In the genomic region with DNA sequence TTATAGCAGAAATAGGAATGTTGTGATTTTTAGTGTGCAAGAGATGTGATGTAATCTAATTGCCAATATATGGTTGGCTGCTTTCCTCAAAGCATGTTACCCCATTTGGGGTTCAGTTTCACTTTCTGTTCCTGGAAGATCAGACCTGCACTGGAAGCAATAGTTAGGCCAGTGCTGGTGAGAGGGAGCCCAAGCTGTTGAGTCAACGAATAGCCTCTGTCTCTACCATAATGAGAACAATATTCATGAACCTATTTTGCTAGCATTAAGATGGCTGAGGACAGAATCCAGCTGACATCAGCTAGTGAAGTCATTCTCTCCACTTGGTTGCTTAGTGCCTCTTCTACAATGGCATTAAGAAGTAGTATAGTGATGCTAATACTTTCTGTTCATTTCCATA, we compare ENCODE assay signal across 9 cellular contexts.
DNase-seq lines count a peak whose midpoint lies in the region; ATAC-seq and TF ChIP-seq lines count a peak whose summit lies in the region.
"Had no signal": no experiment of that assay in that cellular context is flagged by ENCODE, and none has a peak within 500 bp of the region (broad histone marks: within the 10 kb centered on the region; RNA-seq: fewer than 3 reads in every experiment).

No MANE protein-coding gene starts in this region.

- no peaks in the 10 kb centered on the region for H3K27me3 Mint-ChIP-seq in activated CD8-positive, alpha-beta memory T cell treated with anti-CD3 and anti-CD28 coated beads, Interleukin-2, amount 10 ng/mL, durations not matched to agents 7 days and 5 days
- no peaks in the 10 kb centered on the region for H3K27me3 Mint-ChIP-seq in activated CD8-positive, alpha-beta T cell treated with anti-CD3 and anti-CD28 coated beads for 36 hours
- no peaks in the 10 kb centered on the region for H3K27me3 Mint-ChIP-seq in neural crest cell (ENCODE audit: low read depth)

- POLR2A ChIA-PET in activated CD8-positive, alpha-beta T cell treated with anti-CD3 and anti-CD28 coated beads for 36 hours (lab: Charles Lee) = no interaction called here
- POLR2A ChIA-PET in HEK293T (lab: Yijun Ruan, JAX) = interaction anchor here (1.8 kb wide), 1 partner anchor 583 kb away, joined by 5 read pairs; the partner anchor contains the start of gene BTG1

- peak overlapping the region; percentile 48 for H3K27ac Mint-ChIP-seq in activated CD8-positive, alpha-beta memory T cell treated with anti-CD3 and anti-CD28 coated beads, Interleukin-2, amount 10 ng/mL, durations not matched to agents 7 days and 5 days
- peak overlapping the region; percentile 16 for H3K27ac Mint-ChIP-seq in activated CD8-positive, alpha-beta T cell treated with anti-CD3 and anti-CD28 coated beads for 36 hours
- H3K27ac Mint-ChIP-seq in neural crest cell (ENCODE audit: unreplicated experiment) = peak overlapping the region; percentile 13

- H3K4me1 Mint-ChIP-seq in activated CD8-positive, alpha-beta memory T cell treated with anti-CD3 and anti-CD28 coated beads, Interleukin-2, amount 10 ng/mL, durations not matched to agents 7 days and 5 days = peaks cover 18% of the 10 kb centered on the region
- H3K4me1 Mint-ChIP-seq in activated CD8-positive, alpha-beta T cell treated with anti-CD3 and anti-CD28 coated beads for 36 hours (ENCODE audit: low read depth) = peaks cover 30% of the 10 kb centered on the region
- H3K4me1 Mint-ChIP-seq in neural crest cell = peaks cover 21% of the 10 kb centered on the region

- peak; percentile 80 for ATAC-seq in activated CD8-positive, alpha-beta memory T cell treated with anti-CD3 and anti-CD28 coated beads, Interleukin-2, amount 10 ng/mL, durations not matched to agents 7 days and 5 days
- ATAC-seq in HG02571 (IDR thresholded peaks at IDR 0.05; ENCODE audit: unreplicated experiment) (peak; percentile 56), HG02678 (IDR thresholded peaks at IDR 0.05; ENCODE audit: unreplicated experiment) (no peak)
- peak; percentile 65 for ATAC-seq in activated CD8-positive, alpha-beta T cell treated with anti-CD3 and anti-CD28 coated beads for 36 hours

- H3K36me3 Mint-ChIP-seq in activated CD8-positive, alpha-beta memory T cell treated with anti-CD3 and anti-CD28 coated beads, Interleukin-2, amount 10 ng/mL, durations not matched to agents 7 days and 5 days = peaks cover 21% of the 10 kb centered on the region
- peaks cover 4% of the 10 kb centered on the region for H3K36me3 Mint-ChIP-seq in activated CD8-positive, alpha-beta T cell treated with anti-CD3 and anti-CD28 coated beads for 36 hours (ENCODE audit: low read depth)
- peaks cover 15% of the 10 kb centered on the region for H3K36me3 Mint-ChIP-seq in neural crest cell (ENCODE audit: low read depth)

- no peak for DNase-seq in activated CD8-positive, alpha-beta memory T cell treated with anti-CD3 and anti-CD28 coated beads, Interleukin-2, amount 10 ng/mL, durations not matched to agents 7 days and 5 days
- no peak for DNase-seq in activated CD8-positive, alpha-beta memory T cell treated with anti-CD3 and anti-CD28 coated beads, Interleukin-2, amount 50 U/mL, for 4 hours
- DNase-seq in activated CD8-positive, alpha-beta T cell treated with anti-CD3 and anti-CD28 coated beads for 36 hours = peak; percentile 12
- DNase-seq in neural crest cell (ENCODE audit: low read depth, low spot score) (no peak), HEK293T (ENCODE audit: extremely low spot score) (no peak)
- DNase-seq in effector CD4-positive, alpha-beta T cell = no peak
- DNase-seq: Right ventricle myocardium superior had no signal

- no peak overlapping the region for H3K4me3 Mint-ChIP-seq in activated CD8-positive, alpha-beta memory T cell treated with anti-CD3 and anti-CD28 coated beads, Interleukin-2, amount 10 ng/mL, durations not matched to agents 7 days and 5 days
- H3K4me3 Mint-ChIP-seq in activated CD8-positive, alpha-beta T cell treated with anti-CD3 and anti-CD28 coated beads for 36 hours = no peak overlapping the region
- no peak overlapping the region for H3K4me3 Mint-ChIP-seq in neural crest cell

- CTCF ChIA-PET in activated CD8-positive, alpha-beta memory T cell treated with anti-CD3 and anti-CD28 coated beads, Interleukin-2, amount 10 ng/mL, durations not matched to agents 7 days and 5 days (lab: Charles Lee) = interaction anchor here (1.5 kb wide), 1 partner anchor 16 kb away, joined by 3 read pairs; no protein-coding TSS in a partner anchor
- CTCF ChIA-PET in activated CD8-positive, alpha-beta T cell treated with anti-CD3 and anti-CD28 coated beads for 36 hours (lab: Charles Lee) = no interaction called here
- CTCF ChIA-PET in HEK293T (lab: Yijun Ruan, JAX) = interaction anchor here (0.7 kb wide), 1 partner anchor 181 kb away, joined by 3 read pairs; no protein-coding TSS in a partner anchor

- intact Hi-C loops in activated CD8-positive, alpha-beta T cell treated with anti-CD3 and anti-CD28 coated beads for 36 hours (cut with micrococcal nuclease) = no loop called here

- H3K9me3 Mint-ChIP-seq in activated CD8-positive, alpha-beta memory T cell treated with anti-CD3 and anti-CD28 coated beads, Interleukin-2, amount 10 ng/mL, durations not matched to agents 7 days and 5 days (ENCODE audit: low read depth) = peaks cover 8% of the 10 kb centered on the region
- H3K9me3 Mint-ChIP-seq in activated CD8-positive, alpha-beta T cell treated with anti-CD3 and anti-CD28 coated beads for 36 hours = peaks cover 21% of the 10 kb centered on the region
- peaks cover 19% of the 10 kb centered on the region for H3K9me3 Mint-ChIP-seq in neural crest cell

- no peak for TF ChIP-seq CTCF in activated CD8-positive, alpha-beta T cell treated with anti-CD3 and anti-CD28 coated beads for 36 hours (IDR thresholded peaks at IDR 0.05)
- TF ChIP-seq CTCF in neural crest cell (conservative IDR thresholded peaks at IDR 0.05) = no peak

TF ChIP-seq in HEK293T, 16 proteins besides CTCF, POLR2A, EP300 and RAD21:
- TF ChIP-seq CTBP1 (IDR thresholded peaks at IDR 0.05; ENCODE audit: borderline replicate concordance) = no peak
- TF ChIP-seq L3MBTL2 (conservative IDR thresholded peaks at IDR 0.05) = no peak
- TF ChIP-seq, protein P1, sequence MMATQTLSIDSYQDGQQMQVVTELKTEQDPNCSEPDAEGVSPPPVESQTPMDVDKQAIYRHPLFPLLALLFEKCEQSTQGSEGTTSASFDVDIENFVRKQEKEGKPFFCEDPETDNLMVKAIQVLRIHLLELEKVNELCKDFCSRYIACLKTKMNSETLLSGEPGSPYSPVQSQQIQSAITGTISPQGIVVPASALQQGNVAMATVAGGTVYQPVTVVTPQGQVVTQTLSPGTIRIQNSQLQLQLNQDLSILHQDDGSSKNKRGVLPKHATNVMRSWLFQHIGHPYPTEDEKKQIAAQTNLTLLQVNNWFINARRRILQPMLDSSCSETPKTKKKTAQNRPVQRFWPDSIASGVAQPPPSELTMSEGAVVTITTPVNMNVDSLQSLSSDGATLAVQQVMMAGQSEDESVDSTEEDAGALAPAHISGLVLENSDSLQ (IDR thresholded peaks at IDR 0.05) = no peak
- TF ChIP-seq SUZ12 (IDR thresholded peaks at IDR 0.05) = no peak
- no peak for TF ChIP-seq ELF4 (IDR thresholded peaks at IDR 0.05)
- TF ChIP-seq FOXA1 (IDR thresholded peaks at IDR 0.05) = no peak
- TF ChIP-seq SP1 (IDR thresholded peaks at IDR 0.05) = no peak
TF ChIP-seq in HEK293T: peak in this region for 0.
